Comparison of ENCODE assay signal across 25 cellular contexts in the genomic region with DNA sequence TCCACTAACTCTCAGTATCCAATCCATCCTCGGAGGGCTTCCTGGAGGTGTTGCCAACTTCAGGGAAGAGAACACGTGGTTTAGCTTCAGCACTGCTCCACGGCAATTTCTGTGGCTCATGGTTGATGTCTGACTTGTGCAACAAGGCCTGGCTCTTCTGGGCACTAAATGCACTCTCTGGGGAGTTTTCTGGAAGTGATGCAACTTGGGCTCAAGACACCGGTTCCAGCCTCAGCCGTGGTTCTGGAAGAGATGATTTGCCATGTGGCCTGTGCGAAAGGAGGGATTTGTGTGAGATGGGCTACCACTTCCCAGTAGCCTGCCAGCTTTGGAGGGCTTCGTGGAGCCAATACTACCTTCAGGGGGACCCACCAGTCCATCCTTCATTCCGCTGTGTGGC.
DNase-seq lines count a peak whose midpoint lies in the region; ATAC-seq, FAIRE-seq and TF ChIP-seq lines count a peak whose summit lies in the region.
"Had no signal": no experiment of that assay in that cellular context is flagged by ENCODE, and none has a peak within 500 bp of the region (broad histone marks: within the 10 kb centered on the region; RNA-seq: fewer than 3 reads in every experiment).

No MANE protein-coding gene starts in this region.

- no peak for TF ChIP-seq RAD21 in K562 (CRISPR knock-in tag; conservative IDR thresholded peaks at IDR 0.05 in 1 of 2, IDR thresholded peaks at IDR 0.05 in 1 of 2)

- H3K36me3 Mint-ChIP-seq in CD14-positive monocyte, result no peaks in the 10 kb centered on the region

- no peaks in the 10 kb centered on the region for H3K79me2 ChIP-seq in K562 (ENCODE audit: control insufficient read depth, insufficient read depth, low read length)

- WGBS in heart right ventricle, 2 donors, result 90% methylated on average over 8 of the region's 8 CpGs
- 4% methylated on average over 4 of the region's 8 CpGs for WGBS in K562 (ENCODE audit: insufficient coverage, low coverage, missing lambda C conversion rate)
- 77% methylated on average over 5 of the region's 8 CpGs for WGBS in suprapubic skin

- H3K9me3 Mint-ChIP-seq in CD14-positive monocyte, result peaks cover 8 to 34% (median 17%) of the 10 kb centered on the region in 7 donors

- in situ Hi-C loops in K562 (cut with MboI), result no loop called here

- no peak overlapping the region for H3K4me3 Mint-ChIP-seq in CD14-positive monocyte
- H3K4me3 Mint-ChIP-seq: B cell, nephron progenitor cell had no signal

- H3K27me3 ChIP-seq in heart right ventricle (peaks cover 0 to 14% (median 4%) of the 10 kb centered on the region in 7 donors), K562 (ENCODE audit: control insufficient read depth in 2 of 2, insufficient read depth in 2 of 2, low read length in 2 of 2) (peaks cover 0 to 33% of the 10 kb centered on the region in 2 experiments; a peak in 2 of 5 replicates), suprapubic skin (no peaks in the 10 kb centered on the region)
- H3K27me3 ChIP-seq: gastrocnemius medialis had no signal

- H3K4me1 ChIP-seq in heart right ventricle (no peaks in the 10 kb centered on the region), K562 (replicated peaks in 1 of 2; ENCODE audit: control insufficient read depth in 2 of 2, insufficient read depth in 2 of 2, low read length in 2 of 2) (no peaks in the 10 kb centered on the region; a peak in 1 of 5 replicates), suprapubic skin (no peaks in the 10 kb centered on the region)
- H3K4me1 ChIP-seq: A549, gastrocnemius medialis had no signal

- BruUV-seq in K562 (replicated peaks; lab: Mats Ljungman, UMichigan), result no TSS peak

- peaks cover 1 to 4% (median 2%) of the 10 kb centered on the region in 3 donors for H3K27me3 Mint-ChIP-seq in CD14-positive monocyte (ENCODE audit: low read depth in 3 of 3)

- intact Hi-C loops in cardiac septum (cut with DNase I) (no loop called here), heart right ventricle (cut with DNase I) (no loop called here), K562 (cut with micrococcal nuclease) (no loop called here), CD14-positive monocyte (cut with micrococcal nuclease) (no loop called here)

- no peak overlapping the region for H3K27ac Mint-ChIP-seq in CD14-positive monocyte
- H3K27ac Mint-ChIP-seq: B cell, nephron progenitor cell had no signal

- no peak for TF ChIP-seq POLR2A in K562 (conservative IDR thresholded peaks at IDR 0.05)
- TF ChIP-seq POLR2A in suprapubic skin (IDR thresholded peaks at IDR 0.05), result no peak

- no peak for FAIRE-seq in K562 (lab: Jason Lieb, UNC)
- FAIRE-seq: A549, bronchial epithelial cell, urothelium cell line had no signal

- POLR2A ChIA-PET in K562 (lab: Yijun Ruan, JAX), result no interaction called here

- ATAC-seq in heart right ventricle, result no peak
- no peak for ATAC-seq in K562
- ATAC-seq in HG02642 (IDR thresholded peaks at IDR 0.05; ENCODE audit: poor library complexity, unreplicated experiment), result no peak
- ATAC-seq in HG02970 (IDR thresholded peaks at IDR 0.05; ENCODE audit: low FRiP score, unreplicated experiment), result no peak
- ATAC-seq: A549, gastrocnemius medialis, HCT116 had no signal

- H3K9me1 ChIP-seq in K562 (ENCODE audit: control insufficient read depth, insufficient read depth, low read length), result no peaks in the 10 kb centered on the region

- no peak overlapping the region for H3K9ac ChIP-seq in K562 (ENCODE audit: insufficient read depth in 1 of 2, low read depth in 2 of 2, low read length in 2 of 2)

- no peak overlapping the region for H2AFZ ChIP-seq in K562 (ENCODE audit: low read depth, low read length)

- no peaks in the 10 kb centered on the region for H3K9me3 ChIP-seq in heart right ventricle
- H3K9me3 ChIP-seq in K562 (replicated peaks; ENCODE audit: control insufficient read depth, insufficient read depth, low read depth, low read length), result no peaks in the 10 kb centered on the region
- H3K9me3 ChIP-seq in suprapubic skin, result no peaks in the 10 kb centered on the region
- H3K9me3 ChIP-seq: A549, gastrocnemius medialis had no signal

- no peaks in the 10 kb centered on the region for H3K4me1 Mint-ChIP-seq in CD14-positive monocyte
- H3K4me1 Mint-ChIP-seq: B cell, nephron progenitor cell had no signal

- CTCF ChIA-PET in K562 (lab: Yijun Ruan, JAX; ENCODE audit: low intra/inter-chr PET ratio), result no interaction called here

- no peak overlapping the region for H3K27ac ChIP-seq in heart right ventricle
- no peak overlapping the region for H3K27ac ChIP-seq in K562 (ENCODE audit: extremely low read depth, low read depth, low read length)
- H3K27ac ChIP-seq in suprapubic skin, result no peak overlapping the region
- H3K27ac ChIP-seq: A549, gastrocnemius medialis, HL-60 had no signal

- H3K36me3 ChIP-seq in heart right ventricle, result no peaks in the 10 kb centered on the region
- H3K36me3 ChIP-seq in K562 (ENCODE audit: control insufficient read depth, insufficient read depth, low read length), result no peaks in the 10 kb centered on the region
- H3K36me3 ChIP-seq in suprapubic skin, result peaks cover 3% of the 10 kb centered on the region
- H3K36me3 ChIP-seq: gastrocnemius medialis had no signal

- DNase-seq in cardiac septum (ENCODE audit: low spot score), result peak; percentile 24
- no peak for DNase-seq in heart right ventricle
- no peak for DNase-seq in K562 (ENCODE audit: extremely low read depth in 1 of 4, low spot score in 3 of 4)
- DNase-seq in islet precursor cell, result peak; percentile 26
- peak; percentile 16 to 57 for DNase-seq in suprapubic skin (ENCODE audit: low spot score in 2 of 2)
- DNase-seq in CD14-positive monocyte (ENCODE audit: low spot score), result no peak
- DNase-seq: activated CD4-positive, alpha-beta T cell treated with anti-CD3 and anti-CD28 coated beads, Interleukin-2, amount 50 U/mL, for 48 hours; activated CD4-positive, CD25-positive, alpha-beta regulatory T cell; activated T-cell treated with anti-CD3 and anti-CD28 coated beads, Interleukin-2, amount 50 U/mL, for 1 hour; amygdala; NCI-H1105; NCI-H2081; NCI-H226; nephron progenitor cell; OCI-M1; Right ventricle myocardium superior had no signal

- H3K4me3 ChIP-seq in heart right ventricle (no peak overlapping the region), K562 (no peak overlapping the region), suprapubic skin (no peak overlapping the region)
- H3K4me3 ChIP-seq: A549, gastrocnemius medialis had no signal

- TF ChIP-seq EP300 in K562 (IDR thresholded peaks at IDR 0.05; ENCODE audit: low read length), result no peak
- no peak for TF ChIP-seq EP300 in suprapubic skin (IDR thresholded peaks at IDR 0.05)

- TF ChIP-seq CTCF in heart right ventricle (IDR thresholded peaks at IDR 0.05) (no peak), K562 (IDR thresholded peaks at IDR 0.05 in 2 of 3, conservative IDR thresholded peaks at IDR 0.05 in 1 of 3; ENCODE audit: insufficient read depth in 2 of 3, low read depth in 1 of 3, low read length in 3 of 3) (no peak), suprapubic skin (IDR thresholded peaks at IDR 0.05) (no peak), CD14-positive monocyte (IDR thresholded peaks at IDR 0.05) (no peak)

- H3K4me2 ChIP-seq in K562 (ENCODE audit: insufficient read depth, low read length), result no peak overlapping the region
- H3K4me2 ChIP-seq: A549 had no signal

- no peaks in the 10 kb centered on the region for H4K20me1 ChIP-seq in K562 (replicated peaks; ENCODE audit: control insufficient read depth, insufficient read depth, low read length)

TF ChIP-seq in K562, 482 proteins besides CTCF, POLR2A, EP300 and RAD21:
- TF ChIP-seq ZNF133 (CRISPR knock-in tag; IDR thresholded peaks at IDR 0.05) (no peak), ZFP36 (IDR thresholded peaks at IDR 0.05; ENCODE audit: low read depth, low read length, partially characterized antibody) (peak; percentile 39)

Comparison
In these comparisons a context has a peak if more than half of its experiments do, and no peak if none do; other contexts are left out.
1. DNase-seq: peak in cardiac septum (single experiment), islet precursor cell (single experiment) and suprapubic skin (2 of 2); none in heart right ventricle (0 of 2), K562 (0 of 4) and CD14-positive monocyte (single experiment).